In the genomic region with DNA sequence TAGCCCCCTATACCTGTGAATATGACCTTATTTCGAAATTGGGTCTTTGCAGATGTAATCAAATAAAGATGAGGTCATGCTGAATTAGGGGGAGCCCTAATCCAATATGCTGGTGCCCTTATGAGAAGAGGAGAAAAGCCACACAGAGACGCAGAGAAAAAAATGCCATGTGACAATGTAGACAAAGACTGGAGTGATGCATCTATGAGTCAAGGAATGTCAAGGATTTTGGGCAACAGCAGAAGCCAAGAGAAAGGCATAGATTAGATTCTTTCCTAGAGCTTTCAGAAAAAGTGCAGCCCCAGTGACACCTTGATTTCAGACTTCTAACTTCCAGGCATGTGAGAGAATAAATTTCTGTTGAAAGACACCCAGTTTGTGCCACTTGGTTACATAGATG, we compare ENCODE assay signal across 18 cellular contexts. TPM values are rescaled to one million over a fixed set of nuclear protein-coding genes. Genes with fewer than 3 reads are reported as not detected.
DNase-seq lines count a peak whose midpoint lies in the region; ATAC-seq, FAIRE-seq and TF ChIP-seq lines count a peak whose summit lies in the region.
"Had no signal": no experiment of that assay in that cellular context is flagged by ENCODE, and none has a peak within 500 bp of the region (broad histone marks: within the 10 kb centered on the region; RNA-seq: fewer than 3 reads in every experiment).

No MANE protein-coding gene starts in this region.

- H3F3A ChIP-seq in GM23338 (replicated peaks; ENCODE audit: low read depth), result no peaks in the 10 kb centered on the region

- H3K4ac ChIP-seq in mesendoderm (ENCODE audit: low read depth, low read length), result no peak overlapping the region

- no peak overlapping the region for H3K18ac ChIP-seq in mesendoderm (ENCODE audit: low read length)

- no peak for FAIRE-seq in H54 (lab: Jason Lieb, UNC)

- H3K4me2 ChIP-seq in GM23338, result no peak overlapping the region
- no peak overlapping the region for H3K4me2 ChIP-seq in mesendoderm (ENCODE audit: low read length)
- H3K4me2 ChIP-seq: KMS-11 had no signal

- H3K27me3 ChIP-seq in GM23338 (ENCODE audit: insufficient read depth) (no peaks in the 10 kb centered on the region), adipocyte (replicated peaks; ENCODE audit: control insufficient read depth, insufficient read depth, low read length) (no peaks in the 10 kb centered on the region), mesendoderm (ENCODE audit: insufficient read depth, low read length, poor library complexity) (no peaks in the 10 kb centered on the region)
- H3K27me3 ChIP-seq: SJCRH30 had no signal

- no peak overlapping the region for H3K4me3 ChIP-seq in GM23338
- H3K4me3 ChIP-seq in adipocyte (ENCODE audit: low read length), result no peak overlapping the region
- H3K4me3 ChIP-seq in mesendoderm (ENCODE audit: low read length), result no peak overlapping the region
- H3K4me3 ChIP-seq: SJCRH30 had no signal

- peak; percentile 37; the same call in 2 of the 3 replicates for ATAC-seq in GM23338
- no peak for ATAC-seq in activated naive CD4-positive, alpha-beta T cell treated with anti-CD3 and anti-CD28 coated beads, Interleukin-2, amount 50 U/mL, for 72 hours
- no peak for ATAC-seq in activated T-cell treated with anti-CD3 and anti-CD28 coated beads, Interleukin-2, amount 50 U/mL, for 4 hours

- H3K9ac ChIP-seq in adipocyte (ENCODE audit: low read length) (no peak overlapping the region), mesendoderm (ENCODE audit: low read length) (no peak overlapping the region)
- H3K9ac ChIP-seq: KMS-11 had no signal

- peak overlapping the region; percentile 43 for H3K27ac Mint-ChIP-seq in GM23338
- no peak overlapping the region for H3K27ac Mint-ChIP-seq in activated naive CD4-positive, alpha-beta T cell treated with anti-CD3 and anti-CD28 coated beads, Interleukin-2, amount 50 U/mL, for 72 hours
- H3K27ac Mint-ChIP-seq: CD8-positive, alpha-beta memory T cell had no signal

- no peak for TF ChIP-seq POLR2A in H54 (IDR thresholded peaks at IDR 0.05; ENCODE audit: low read depth, low read length)

- H3K79me1 ChIP-seq in mesendoderm (ENCODE audit: low read length), result no peaks in the 10 kb centered on the region

- H3K9me3 Mint-ChIP-seq in GM23338, result no peaks in the 10 kb centered on the region
- no peaks in the 10 kb centered on the region for H3K9me3 Mint-ChIP-seq in activated naive CD4-positive, alpha-beta T cell treated with anti-CD3 and anti-CD28 coated beads, Interleukin-2, amount 50 U/mL, for 72 hours
- no peaks in the 10 kb centered on the region for H3K9me3 Mint-ChIP-seq in activated T-cell treated with anti-CD3 and anti-CD28 coated beads, Interleukin-2, amount 50 U/mL, for 4 hours
- H3K9me3 Mint-ChIP-seq: CD8-positive, alpha-beta memory T cell had no signal

- H3K23ac ChIP-seq in mesendoderm (ENCODE audit: low read length), result no peak overlapping the region

- no peaks in the 10 kb centered on the region for H3K9me2 ChIP-seq in GM23338 (ENCODE audit: insufficient read depth)

- H4K8ac ChIP-seq in mesendoderm (ENCODE audit: low read depth, low read length), result no peak overlapping the region

- DNase-seq in GM23338 (ENCODE audit: low spot score) (peak; percentile 58), LHCN-M2 (ENCODE audit: low read depth) (peak; percentile 13), adipocyte (ENCODE audit: low read depth) (peak; percentile 2), mesendoderm (peak; percentile 78), SKM-1 (lab: John Stamatoyannopoulos, UW; ENCODE audit: unreplicated experiment) (no peak), H54 (ENCODE audit: insufficient read length, low spot score) (no peak)
- no peak for DNase-seq in activated naive CD4-positive, alpha-beta T cell treated with anti-CD3 and anti-CD28 coated beads, Interleukin-2, amount 50 U/mL, for 72 hours (ENCODE audit: low spot score in 2 of 2)
- DNase-seq in activated T-cell treated with anti-CD3 and anti-CD28 coated beads, Interleukin-2, amount 50 U/mL, for 4 hours, result no peak
- DNase-seq: C1 segment of cervical spinal cord; CD8-positive, alpha-beta memory T cell; GDM1; NCI-H1417 treated with DMSO at 0.1 percent for 48 hours; NCI-H187 treated with DMSO at 0.1 percent for 48 hours; NCI-H526; SJCRH30; SW 1271 had no signal

- no peaks in the 10 kb centered on the region for H4K20me1 ChIP-seq in GM23338 (replicated peaks; ENCODE audit: insufficient read depth)

- no peak overlapping the region for H2BK5ac ChIP-seq in mesendoderm (ENCODE audit: low read length)

- no peak overlapping the region for H2AK5ac ChIP-seq in mesendoderm (ENCODE audit: low read length)

- no peak overlapping the region for H2BK15ac ChIP-seq in mesendoderm (replicated peaks; ENCODE audit: low read depth)

- H4K5ac ChIP-seq in mesendoderm (ENCODE audit: low read length), result no peak overlapping the region

- no peak overlapping the region for H2AFZ ChIP-seq in GM23338

- H3K27me3 Mint-ChIP-seq in GM23338 (ENCODE audit: insufficient read depth, low read depth, poor library complexity), result no peaks in the 10 kb centered on the region
- H3K27me3 Mint-ChIP-seq in activated T-cell treated with anti-CD3 and anti-CD28 coated beads, Interleukin-2, amount 50 U/mL, for 4 hours (ENCODE audit: low read depth), result no peaks in the 10 kb centered on the region
- H3K27me3 Mint-ChIP-seq: CD8-positive, alpha-beta memory T cell had no signal

- no peaks in the 10 kb centered on the region for H3K36me3 ChIP-seq in GM23338 (ENCODE audit: insufficient read depth)
- no peaks in the 10 kb centered on the region for H3K36me3 ChIP-seq in adipocyte (ENCODE audit: control insufficient read depth, insufficient read depth, low read length, severe bottlenecking)
- H3K36me3 ChIP-seq in mesendoderm (ENCODE audit: control insufficient read depth, insufficient read depth, low read length), result no peaks in the 10 kb centered on the region
- H3K36me3 ChIP-seq: SJCRH30 had no signal

- H2BK120ac ChIP-seq in mesendoderm (ENCODE audit: low read depth, low read length), result no peak overlapping the region

- peaks cover 41% of the 10 kb centered on the region for H3K4me1 Mint-ChIP-seq in GM23338
- no peaks in the 10 kb centered on the region for H3K4me1 Mint-ChIP-seq in activated T-cell treated with anti-CD3 and anti-CD28 coated beads, Interleukin-2, amount 50 U/mL, for 4 hours (ENCODE audit: low read depth)
- H3K4me1 Mint-ChIP-seq: CD8-positive, alpha-beta memory T cell had no signal

- H3K56ac ChIP-seq in mesendoderm (ENCODE audit: low read length), result peak overlapping the region; percentile 17

- no peaks in the 10 kb centered on the region for H3K36me3 Mint-ChIP-seq in GM23338 (ENCODE audit: low read depth)
- H3K36me3 Mint-ChIP-seq in activated naive CD4-positive, alpha-beta T cell treated with anti-CD3 and anti-CD28 coated beads, Interleukin-2, amount 50 U/mL, for 72 hours, result no peaks in the 10 kb centered on the region
- H3K36me3 Mint-ChIP-seq in activated T-cell treated with anti-CD3 and anti-CD28 coated beads, Interleukin-2, amount 50 U/mL, for 4 hours (ENCODE audit: insufficient read depth), result no peaks in the 10 kb centered on the region
- H3K36me3 Mint-ChIP-seq: CD8-positive, alpha-beta memory T cell had no signal

- no peak for TF ChIP-seq CTCF in GM23338 (conservative IDR thresholded peaks at IDR 0.05; ENCODE audit: low read depth in 2 of 2)

- no peak overlapping the region for H3K4me3 Mint-ChIP-seq in GM23338
- no peak overlapping the region for H3K4me3 Mint-ChIP-seq in activated T-cell treated with anti-CD3 and anti-CD28 coated beads, Interleukin-2, amount 50 U/mL, for 4 hours
- H3K4me3 Mint-ChIP-seq: CD8-positive, alpha-beta memory T cell had no signal

- H3K4me1 ChIP-seq in GM23338 (ENCODE audit: insufficient read depth) (peaks cover 28% of the 10 kb centered on the region), adipocyte (ENCODE audit: control insufficient read depth, insufficient read depth, low read length) (no peaks in the 10 kb centered on the region), mesendoderm (ENCODE audit: control insufficient read depth, low read depth, low read length) (peaks cover 2% of the 10 kb centered on the region)

- no peaks in the 10 kb centered on the region for H3K9me3 ChIP-seq in adipocyte (ENCODE audit: control insufficient read depth, low read length)
- H3K9me3 ChIP-seq: SJCRH30 had no signal

- no CpG with 5 or more reads among the region's 2 CpGs for WGBS in mesendoderm (ENCODE audit: extremely low coverage, insufficient coverage, low lambda C conversion rate)

- H3K79me2 ChIP-seq in GM23338 (replicated peaks; ENCODE audit: insufficient read depth), result no peaks in the 10 kb centered on the region
- no peaks in the 10 kb centered on the region for H3K79me2 ChIP-seq in mesendoderm (ENCODE audit: control insufficient read depth, insufficient read depth, low read length)

- H3K27ac ChIP-seq in GM23338 (ENCODE audit: low read depth), result no peak overlapping the region
- H3K27ac ChIP-seq in mesendoderm (ENCODE audit: low read depth, low read length), result no peak overlapping the region
- H3K27ac ChIP-seq: KMS-11, SJCRH30 had no signal

RNA-seq across cellular contexts. Expression of a gene that starts 47.4 kb away (rescaled TPM):
- 3.5 and 3.8 TPM in 2 replicates for total RNA-seq in GM23338 (2014; rRNA removed; shearing (Covaris generic))
- 2.8 and 2.9 TPM in 2 replicates for polyA plus RNA-seq in GM23338 (2016; fragmentation: Nextera tagmentation; extraction: Ambion mirVana)
- 0.11 TPM in 1 of 2 replicates, not detected in the other for total RNA-seq in LHCN-M2 (2014; rRNA removed)
- 0.34 TPM for polyA plus RNA-seq in LHCN-M2 (2012)
- polyA plus RNA-seq in mesendoderm (2013, experiment 1 of 2), result 2.4 TPM
- polyA plus RNA-seq in mesendoderm (2013, experiment 2 of 2), result 2.3 TPM
- total RNA-seq in activated naive CD4-positive, alpha-beta T cell treated with anti-CD3 and anti-CD28 coated beads, Interleukin-2, amount 50 U/mL, for 72 hours, result not detected
- total RNA-seq in activated T-cell treated with anti-CD3 and anti-CD28 coated beads, Interleukin-2, amount 50 U/mL, for 4 hours, result not detected
- total RNA-seq: CD8-positive, alpha-beta memory T cell; MCF 10A had no signal
- polyA plus RNA-seq: CD8-positive, alpha-beta memory T cell had no signal

Comparison
In these comparisons a context has a peak if more than half of its experiments do, and no peak if none do; other contexts are left out.
1. DNase-seq: peak in GM23338 (single experiment), LHCN-M2 (single experiment), adipocyte (single experiment) and mesendoderm (single experiment); none in activated naive CD4-positive, alpha-beta T cell treated with anti-CD3 and anti-CD28 coated beads, Interleukin-2, amount 50 U/mL, for 72 hours (0 of 2), activated T-cell treated with anti-CD3 and anti-CD28 coated beads, Interleukin-2, amount 50 U/mL, for 4 hours (single experiment), SKM-1 (single experiment) and H54 (single experiment).